Comparison of ENCODE assay signal across 8 cellular contexts in the genomic region with DNA sequence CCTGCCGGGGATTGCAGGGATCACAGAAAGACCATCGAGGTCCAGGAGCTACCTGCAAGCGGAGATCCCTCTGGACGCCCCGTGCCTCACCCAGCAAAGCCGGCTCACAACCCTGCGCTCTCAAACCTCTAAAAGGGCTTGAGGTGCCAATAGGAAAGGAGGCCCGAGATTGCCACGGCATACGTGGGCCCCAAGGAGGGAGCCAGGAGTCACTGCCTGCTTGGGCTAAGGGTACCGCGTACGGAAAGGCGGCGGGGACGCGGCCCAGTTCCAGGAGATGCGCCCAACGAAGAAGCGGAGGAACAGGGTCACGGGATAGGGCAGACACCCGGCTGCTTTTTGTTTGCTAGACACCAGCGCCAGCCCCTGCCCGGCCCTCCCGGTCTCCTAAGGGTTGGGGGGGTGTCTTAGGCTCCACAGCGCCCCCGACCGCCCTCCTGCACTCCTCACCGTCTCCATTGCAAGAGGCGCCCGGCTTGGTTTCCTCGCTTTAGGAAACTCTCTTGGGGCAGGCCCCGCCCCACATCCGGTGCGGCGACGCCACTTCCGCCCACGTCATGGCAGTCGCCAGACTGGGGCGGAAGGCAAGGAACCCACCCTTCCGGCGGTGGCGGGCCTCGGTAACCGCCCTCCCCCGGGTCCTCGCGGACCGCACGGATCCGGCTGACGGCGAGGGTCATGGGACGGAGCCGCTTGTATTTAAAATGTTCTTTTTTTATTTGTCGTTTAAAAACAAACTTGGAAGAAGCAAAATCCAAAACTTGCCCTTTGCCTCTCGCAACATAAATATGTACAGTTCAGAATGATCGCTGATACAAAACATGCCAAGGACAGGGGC. TPM values are rescaled to one million over a fixed set of nuclear protein-coding genes. Genes with fewer than 3 reads are reported as not detected.
A peak's percentile ranks its signal among the peaks of the same experiment; 100 is the strongest.
DNase-seq lines count a peak whose midpoint lies in the region; ATAC-seq and TF ChIP-seq lines count a peak whose summit lies in the region.

A gene (minus strand): TSS at position 495 of the 838 bp plus-strand sequence. CDS start 36 bp downstream, at position 459.

- H3K9ac ChIP-seq in IMR-90 (ENCODE audit: low read depth, low read length): peak within 1 kb of the TSS; percentile 91

- peak within 1 kb of the TSS; percentile 93 for H2BK5ac ChIP-seq in IMR-90 (ENCODE audit: low read depth, low read length, poor library complexity, severe bottlenecking)

- H3K4me1 ChIP-seq in IMR-90 (ENCODE audit: control insufficient read depth, insufficient read depth, low read length) (peaks cover 3% of the 10 kb centered on the region), OCI-LY7 (ENCODE audit: insufficient read depth, low read length, poor library complexity, severe bottlenecking) (peaks cover 24% of the 10 kb centered on the region), mononuclear cell (ENCODE audit: insufficient read depth, low read length) (peaks cover 27% of the 10 kb centered on the region)

- H3K4me2 ChIP-seq in IMR-90 (ENCODE audit: low read depth, low read length) (peak within 1 kb of the TSS; percentile 93), OCI-LY7 (ENCODE audit: low read length) (peak within 1 kb of the TSS; percentile 95)

- WGBS in IMR-90 (ENCODE audit: extremely low coverage in 2 of 2, insufficient read length in 1 of 2), 2 experiments: 0% methylated on average over 12 of the region's 59 CpGs; no CpG with 5 or more reads in 1 of the 2 experiments

- TF ChIP-seq RAD21 in IMR-90 (IDR thresholded peaks at IDR 0.05; ENCODE audit: low read length): 0 out of 2 replicates have a peak, but pooled peaks have one; percentile 16

- H3K23ac ChIP-seq in IMR-90 (ENCODE audit: low read depth, low read length): peak within 1 kb of the TSS; percentile 94

- no peaks in the 10 kb centered on the region for H3K27me3 ChIP-seq in IMR-90 (ENCODE audit: control insufficient read depth, insufficient read depth, low read length)
- H3K27me3 ChIP-seq in mononuclear cell (ENCODE audit: insufficient read depth, low read length): no peaks in the 10 kb centered on the region

- peaks cover 31 to 49% of the 10 kb centered on the region in 2 experiments for H3K79me1 ChIP-seq in IMR-90 (ENCODE audit: low read depth in 1 of 2, low read length in 2 of 2)

- 0 out of 2 replicates have a peak within 1 kb of the TSS, but pooled peaks have one; percentile 22 for H2BK20ac ChIP-seq in IMR-90 (ENCODE audit: low read depth, low read length)

- H3K4ac ChIP-seq in IMR-90 (ENCODE audit: low read depth, low read length): peak within 1 kb of the TSS; percentile 99

- H3K4me3 ChIP-seq in IMR-90 (ENCODE audit: insufficient read depth, low read depth, low read length): peak within 1 kb of the TSS; percentile 71
- H3K4me3 ChIP-seq in OCI-LY7 (ENCODE audit: low read depth, low read length, poor library complexity, severe bottlenecking): peak within 1 kb of the TSS; percentile 88
- H3K4me3 ChIP-seq in mononuclear cell (ENCODE audit: low read length): peak within 1 kb of the TSS; percentile 84

- peak within 1 kb of the TSS; percentile 57; the same call in 1 of the 3 replicates for H2BK15ac ChIP-seq in IMR-90 (ENCODE audit: low read depth, low read length)

- intact Hi-C loops in IMR-90 (cut with micrococcal nuclease) (no loop called here), OCI-LY7 (cut with micrococcal nuclease; ENCODE audit: unreplicated experiment) (loop anchor here (1.0 to 5.0 kb wide), 3 partner anchors 22 to 114 kb away; a partner anchor contains a TSS)

- dilution Hi-C loops in IMR-90 (cut with HindIII; ENCODE audit: low sequenced_read_pairs, unreplicated experiment): no loop called here

- peak within 1 kb of the TSS; percentile 93 for H2AFZ ChIP-seq in IMR-90 (replicated peaks; ENCODE audit: low read length, poor library complexity)
- H2AFZ ChIP-seq in OCI-LY7 (ENCODE audit: low read length): peak within 1 kb of the TSS; percentile 70; the same call in 1 of the 2 replicates

- peak within 1 kb of the TSS; percentile 98 for H4K91ac ChIP-seq in IMR-90 (ENCODE audit: insufficient read depth, low read depth, low read length)

- H3K36me3 ChIP-seq in IMR-90 (ENCODE audit: control insufficient read depth, insufficient read depth, low read length): peaks cover 26% of the 10 kb centered on the region
- peaks cover 34% of the 10 kb centered on the region for H3K36me3 ChIP-seq in OCI-LY7 (ENCODE audit: insufficient read depth, low read length)

- peak within 1 kb of the TSS; percentile 100 for H4K8ac ChIP-seq in IMR-90 (ENCODE audit: low read depth in 2 of 2, low read length in 2 of 2)

- peak within 1 kb of the TSS; percentile 65 for H3K18ac ChIP-seq in IMR-90 (ENCODE audit: low read depth, low read length)

- peaks cover 4% of the 10 kb centered on the region for H3K9me1 ChIP-seq in IMR-90 (ENCODE audit: insufficient read depth, low read length)

- H3K79me2 ChIP-seq in OCI-LY7 (ENCODE audit: insufficient read depth, low read depth, low read length): peaks cover 6% of the 10 kb centered on the region; the same call in 1 of the 2 replicates

- peak within 1 kb of the TSS; percentile 98 for H2AK5ac ChIP-seq in IMR-90 (ENCODE audit: low read depth, low read length)

- DNase-seq in DMS153 (lab: John Stamatoyannopoulos, UW): peak; percentile 89
- peak; percentile 97 for DNase-seq in IMR-90
- DNase-seq in OCI-LY7 (ENCODE audit: low spot score): peak; percentile 98
- DNase-seq in activated T-cell treated with anti-CD3 and anti-CD28 coated beads for 1 hour (ENCODE audit: low read depth): peak; percentile 93
- peak; percentile 96 for DNase-seq in epidermal melanocyte (ENCODE audit: insufficient read length, low spot score)
- peak; percentile 85 to 94 for DNase-seq in stimulated activated CD8-positive, alpha-beta memory T cell treated with anti-CD3 and anti-CD28 coated beads, Interleukin-4, amount 100 ng/mL, for 1 hour (ENCODE audit: low read depth in 2 of 2, low spot score in 1 of 2)

- peak within 1 kb of the TSS; percentile 97 for H4K5ac ChIP-seq in IMR-90 (ENCODE audit: low read depth, low read length)

- H4K20me1 ChIP-seq in IMR-90 (ENCODE audit: insufficient read depth, low read length) (peaks cover 8% of the 10 kb centered on the region; the same call in 1 of the 2 replicates), OCI-LY7 (ENCODE audit: insufficient read depth, low read length) (no peaks in the 10 kb centered on the region)

- no peaks in the 10 kb centered on the region for H3K9me3 ChIP-seq in IMR-90 (ENCODE audit: control insufficient read depth, insufficient read depth, low read length)
- no peaks in the 10 kb centered on the region for H3K9me3 ChIP-seq in OCI-LY7 (ENCODE audit: low read length)
- no peaks in the 10 kb centered on the region for H3K9me3 ChIP-seq in mononuclear cell (ENCODE audit: low read depth, low read length)

- POLR2A ChIA-PET in IMR-90 (lab: Charles Lee; ENCODE audit: unreplicated experiment) (no interaction called here), OCI-LY7 (lab: Charles Lee) (interaction anchor here (0.6 to 1.6 kb wide), 8 partner anchors 11 to 170 kb away, joined by 3 to 5 read pairs (median 4); a partner anchor contains a TSS)

- peak within 1 kb of the TSS; percentile 93 for H2AK9ac ChIP-seq in IMR-90 (replicated peaks; ENCODE audit: low read depth, low read length, poor library complexity)

- in situ Hi-C loops in IMR-90 (cut with MboI; ENCODE audit: low sequenced_read_pairs): no loop called here

- peak within 1 kb of the TSS; percentile 88 for H3K56ac ChIP-seq in IMR-90 (ENCODE audit: extremely low read depth, insufficient read depth, low read length)

- peak within 1 kb of the TSS; percentile 54; the same call in 1 of the 2 replicates for H2BK120ac ChIP-seq in IMR-90 (ENCODE audit: low read depth, low read length)

- peak within 1 kb of the TSS; percentile 97 for H3K14ac ChIP-seq in IMR-90 (replicated peaks; ENCODE audit: low read depth, low read length)

- no peaks in the 10 kb centered on the region for H3K9me2 ChIP-seq in OCI-LY7 (ENCODE audit: insufficient read depth, low read length)

- BruUV-seq in IMR-90 (replicated peaks; lab: Mats Ljungman, UMichigan): no TSS peak
- TSS peak; percentile 4 for BruUV-seq in OCI-LY7 (replicated peaks; lab: Mats Ljungman, UMichigan)

- H3K27ac ChIP-seq in IMR-90 (ENCODE audit: insufficient read depth, low read length): peak within 1 kb of the TSS; percentile 92
- peak within 1 kb of the TSS; percentile 90 for H3K27ac ChIP-seq in OCI-LY7 (ENCODE audit: low read depth, low read length, poor library complexity, severe bottlenecking)

- peak; percentile 86 for ATAC-seq in GM21528 (IDR thresholded peaks at IDR 0.05; ENCODE audit: low FRiP score, unreplicated experiment)
- ATAC-seq in IMR-90 (ENCODE audit: low read depth): peak; percentile 86

- TF ChIP-seq POLR2A in IMR-90 (IDR thresholded peaks at IDR 0.05; ENCODE audit: low read depth, low read length): peak; percentile 97

- CTCF ChIA-PET in IMR-90 (lab: Yijun Ruan, JAX) (interaction anchor here (0.6 to 1.0 kb wide), 2 partner anchors 10 to 12 kb away, joined by 3 to 5 read pairs; no protein-coding TSS in a partner anchor), OCI-LY7 (lab: Charles Lee; ENCODE audit: unreplicated experiment) (interaction anchor here (0.8 kb wide), 1 partner anchor 153 kb away, joined by 3 read pairs; a partner anchor contains a TSS)

- TF ChIP-seq CTCF in IMR-90 (conservative IDR thresholded peaks at IDR 0.05; ENCODE audit: low read depth, low read length): peak; percentile 71
- peak; percentile 72 for TF ChIP-seq CTCF in OCI-LY7 (conservative IDR thresholded peaks at IDR 0.05; ENCODE audit: low read length)

TF ChIP-seq in IMR-90, 13 proteins besides CTCF, POLR2A, EP300 and RAD21 (continues in another document):
- no peak for TF ChIP-seq RFX5 (IDR thresholded peaks at IDR 0.05; ENCODE audit: low read depth, low read length)
- TF ChIP-seq BHLHE40 (IDR thresholded peaks at IDR 0.05; ENCODE audit: low read depth, low read length): no peak
- TF ChIP-seq RCOR1 (IDR thresholded peaks at IDR 0.05; ENCODE audit: insufficient replicate concordance, low read length): no peak
- peak; percentile 88 for TF ChIP-seq MAZ (IDR thresholded peaks at IDR 0.05; ENCODE audit: borderline replicate concordance, low read depth, low read length)
- TF ChIP-seq, protein P1, sequence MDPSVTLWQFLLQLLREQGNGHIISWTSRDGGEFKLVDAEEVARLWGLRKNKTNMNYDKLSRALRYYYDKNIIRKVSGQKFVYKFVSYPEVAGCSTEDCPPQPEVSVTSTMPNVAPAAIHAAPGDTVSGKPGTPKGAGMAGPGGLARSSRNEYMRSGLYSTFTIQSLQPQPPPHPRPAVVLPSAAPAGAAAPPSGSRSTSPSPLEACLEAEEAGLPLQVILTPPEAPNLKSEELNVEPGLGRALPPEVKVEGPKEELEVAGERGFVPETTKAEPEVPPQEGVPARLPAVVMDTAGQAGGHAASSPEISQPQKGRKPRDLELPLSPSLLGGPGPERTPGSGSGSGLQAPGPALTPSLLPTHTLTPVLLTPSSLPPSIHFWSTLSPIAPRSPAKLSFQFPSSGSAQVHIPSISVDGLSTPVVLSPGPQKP (IDR thresholded peaks at IDR 0.05; ENCODE audit: borderline replicate concordance, low read depth, low read length): no peak

RNA-seq across cellular contexts. Expression of the gene that starts here (rescaled TPM):
- total RNA-seq in IMR-90 (2012; rRNA removed) (76.4 and 106 TPM in 2 replicates), OCI-LY7 (2022) (41.5 and 45.9 TPM in 2 replicates), mononuclear cell (29.8 TPM)
- 67.8 and 81.1 TPM in 2 replicates for polyA plus RNA-seq in IMR-90 (2012; rRNA removed)
- 32.2 and 43.2 TPM in 2 replicates for polyA plus RNA-seq in IMR-90 (2012; cell fraction: cytosol; rRNA removed)
- 17.6 and 73.2 TPM in 2 replicates for polyA plus RNA-seq in IMR-90 (2012; cell fraction: nucleus; rRNA removed; ENCODE audit: low replicate concordance)
- total RNA-seq in OCI-LY7 (2014; rRNA removed; shearing (Covaris generic)): 22.8 and 23.6 TPM in 2 replicates

Comparison
In these comparisons a context has a peak if more than half of its experiments do, and no peak if none do; other contexts are left out.
1. Peak in every context shown above with its lines: DNase-seq, ATAC-seq, H3K4me3 ChIP-seq and H3K27ac ChIP-seq.